9 cellular contexts compared by ENCODE assay signal in genomic region chr1:6359568-6360496, GRCh38. TPM values are rescaled to one million over a fixed set of nuclear protein-coding genes. Genes with fewer than 3 reads are reported as not detected.
DNase-seq lines count a peak whose midpoint lies in the region; ATAC-seq, FAIRE-seq and TF ChIP-seq lines count a peak whose summit lies in the region.
"Had no signal": no experiment of that assay in that cellular context is flagged by ENCODE, and none has a peak within 500 bp of the region (broad histone marks: within the 10 kb centered on the region; RNA-seq: fewer than 3 reads in every experiment).

No MANE protein-coding gene starts in this region.

- POLR2A ChIA-PET in A549 (lab: Yijun Ruan, JAX), result interaction anchor here (1.3 kb wide), 1 partner anchor 34 kb away, joined by 5 read pairs; the partner anchor contains the start of gene ACOT7
- POLR2A ChIA-PET in T-cell (lab: Charles Lee), result interaction anchor here in 1 of 2 donors (0.5 to 1.0 kb wide), 2 partner anchors 34 to 188 kb away, joined by 3 read pairs; no protein-coding TSS in a partner anchor

- H3K4me3 ChIP-seq in A549, result no peak overlapping the region

- peaks cover 48 to 58% (median 56%) of the 10 kb centered on the region in 3 donors for H3K4me1 Mint-ChIP-seq in T-cell
- peaks cover 55% of the 10 kb centered on the region for H3K4me1 Mint-ChIP-seq in brain

- H3K9me3 ChIP-seq in A549, result no peaks in the 10 kb centered on the region

- TF ChIP-seq EP300 in A549 (IDR thresholded peaks at IDR 0.05), result no peak

- CTCF ChIA-PET in A549 (lab: Yijun Ruan, JAX), result interaction anchor here (0.6 to 28.6 kb wide), 7 partner anchors 7 to 121 kb away, joined by 4 to 575 read pairs (median 7); partner anchors contain the start of gene ACOT7
- CTCF ChIA-PET in T-cell (lab: Charles Lee), result interaction anchor here (0.5 to 1.5 kb wide), 7 partner anchors 10 to 112 kb away, joined by 3 to 12 read pairs (median 3); partner anchors contain the start of gene ACOT7 (in 1 of the 2)

- peak overlapping the region; percentile 66 for H3K4me2 ChIP-seq in A549

- 77% methylated on average over 10 of the region's 17 CpGs for WGBS in A549 (ENCODE audit: missing lambda C conversion rate)

- H3K4me3 Mint-ChIP-seq in T-cell (peak overlapping the region; percentile 63 to 79 (median 70)), brain (peak overlapping the region in 3 of 5 experiments; percentile 41 to 54 (median 52))

- DNase-seq in A549 (ENCODE audit: low read depth in 1 of 2, low spot score in 1 of 2) (peak in 1 of 2 experiments; percentile 48), T-cell (peak in 28 of 34 experiments; percentile 11 to 44 (median 34)), left lobe of liver (ENCODE audit: low spot score) (peak; percentile 93), NCI-H187 treated with DMSO at 0.1 percent for 48 hours (lab: John Stamatoyannopoulos, UW) (no peak)
- DNase-seq in stimulated activated CD8-positive, alpha-beta memory T cell treated with anti-CD3 and anti-CD28 coated beads, Interleukin-15, amount 100 ng/mL, for 1 hour (ENCODE audit: low read depth), result peak; percentile 32

- ATAC-seq in A549 (peak; percentile 68 to 70), GM18873 (IDR thresholded peaks at IDR 0.05; ENCODE audit: low FRiP score, unreplicated experiment) (peak; percentile 78), HG03103 (IDR thresholded peaks at IDR 0.05; ENCODE audit: low read depth, unreplicated experiment) (peak; percentile 88), T-cell (replicated peaks in 1 of 4) (peak; percentile 54 to 84 (median 73)), left lobe of liver (peak; percentile 81)

- H3K36me3 Mint-ChIP-seq in T-cell (no peaks in the 10 kb centered on the region), brain (peaks cover 18% of the 10 kb centered on the region)

- no peak for FAIRE-seq in A549 (lab: Jason Lieb, UNC)
- FAIRE-seq: G401.6 had no signal

- H3K4me1 ChIP-seq in A549, result peaks cover 25% of the 10 kb centered on the region

- H3K27me3 Mint-ChIP-seq in T-cell, result no peaks in the 10 kb centered on the region
- H3K27me3 Mint-ChIP-seq in brain, result no peaks in the 10 kb centered on the region

- H3K27ac Mint-ChIP-seq in T-cell (peak overlapping the region; percentile 94 to 96), brain (peak overlapping the region in 4 of 5 experiments; percentile 84 to 94 (median 90))

- H3K9me3 Mint-ChIP-seq in T-cell (no peaks in the 10 kb centered on the region), brain (peaks cover 0 to 13% (median 8%) of the 10 kb centered on the region in 5 experiments)

- peak overlapping the region; percentile 58 to 82 for H3K27ac ChIP-seq in A549

- no peak for TF ChIP-seq CTCF in A549 (IDR thresholded peaks at IDR 0.05)
- no peak for TF ChIP-seq CTCF in brain (conservative IDR thresholded peaks at IDR 0.05)

- no peak for TF ChIP-seq RAD21 in A549 (conservative IDR thresholded peaks at IDR 0.05 in 1 of 2, IDR thresholded peaks at IDR 0.05 in 1 of 2)

- TF ChIP-seq POLR2A in A549 (IDR thresholded peaks at IDR 0.05; ENCODE audit: low read length), result no peak

TF ChIP-seq in A549, 52 proteins besides CTCF, POLR2A, EP300 and RAD21:
- TF ChIP-seq MAX (IDR thresholded peaks at IDR 0.05) (peak; percentile 28; the same call in 1 of the 2 replicates), TFCP2L1 (CRISPR knock-in tag; IDR thresholded peaks at IDR 0.05) (no peak), GATA3 (IDR thresholded peaks at IDR 0.05; ENCODE audit: borderline replicate concordance) (0 out of 2 replicates have a peak, but pooled peaks have one; percentile 22)

RNA-seq across cellular contexts. Expression of gene ACOT7, which starts 33.7 kb away (rescaled TPM):
- polyA plus RNA-seq in A549 (2011; rRNA removed) (49.6 and 50.9 TPM in 2 replicates), A549 (2017; fragmentation: RNase III; extraction: RNeasy Plus Mini Kit Qiagen cat#74134 plus additional on column Dnase treatment) (46.1 to 53.6 TPM (median 48.0 TPM) in 3 replicates), brain (ENCODE audit: insufficient read depth, low read depth, low replicate concordance) (117 TPM)
- 143 and 151 TPM in 2 replicates for polyA plus RNA-seq in A549 (2012; cell fraction: cytosol; rRNA removed)
- 130 and 149 TPM in 2 replicates for polyA plus RNA-seq in A549 (2012; cell fraction: nucleus; rRNA removed)
- polyA minus RNA-seq in A549 (2011; rRNA and poly(A)+ RNA removed), result 32.2 and 33.2 TPM in 2 replicates
- total RNA-seq in T-cell (1 to 10 TPM; 6.1 to 9.3 (median 7.4) TPM), left lobe of liver (13.2 TPM)

RNA-seq across cellular contexts. Expression of gene HES2, which starts 59.9 kb away (rescaled TPM):
- 1.8 and 2.0 TPM in 2 replicates for polyA plus RNA-seq in A549 (2011; rRNA removed)
- 2.0 and 2.2 TPM in 2 replicates for polyA plus RNA-seq in A549 (2012; cell fraction: cytosol; rRNA removed)
- 1.4 and 1.6 TPM in 2 replicates for polyA plus RNA-seq in A549 (2012; cell fraction: nucleus; rRNA removed)
- 0.75 to 1.3 TPM (median 0.79 TPM) in 3 replicates for polyA plus RNA-seq in A549 (2017; fragmentation: RNase III; extraction: RNeasy Plus Mini Kit Qiagen cat#74134 plus additional on column Dnase treatment)
- polyA minus RNA-seq in A549 (2011; rRNA and poly(A)+ RNA removed), result 0.54 and 0.87 TPM in 2 replicates
- under 1 TPM in 1 of 5 donors, not detected in 4; 0.16 TPM for total RNA-seq in T-cell
- polyA plus RNA-seq in brain (ENCODE audit: insufficient read depth, low read depth, low replicate concordance), result not detected
- total RNA-seq in left lobe of liver, result 0.13 TPM
